In the genomic region with DNA sequence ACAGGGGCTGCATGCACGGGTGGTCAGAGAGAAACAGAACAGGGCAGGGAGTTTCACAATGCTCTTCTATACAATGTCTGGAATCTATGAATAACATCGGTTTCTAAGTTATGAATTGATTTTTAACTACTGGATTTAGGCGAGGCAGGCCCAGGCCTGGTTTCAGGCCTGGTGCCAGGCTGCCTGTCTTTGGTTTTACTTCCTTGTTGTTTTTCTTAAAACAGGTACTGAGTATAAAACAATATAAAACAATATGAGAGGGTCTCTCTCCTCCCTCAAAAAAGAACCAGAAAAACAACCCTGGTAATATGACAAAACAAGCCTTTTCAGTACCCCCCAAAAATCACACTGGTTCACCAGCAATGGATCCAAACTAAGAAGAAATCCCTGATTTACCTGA, we compare ENCODE assay signal across 7 cellular contexts.
A peak's percentile ranks its signal among the peaks of the same experiment; 100 is the strongest.
DNase-seq lines count a peak whose midpoint lies in the region; ATAC-seq, FAIRE-seq and TF ChIP-seq lines count a peak whose summit lies in the region.
"Not testable (repeated sequence)": the region's sequence is repeated elsewhere in the genome, so short reads cannot be mapped to it uniquely, and the experiment has no call there.

No MANE protein-coding gene starts in this region.

- H3K4me3 Mint-ChIP-seq in brain (peak overlapping the region in 1 of 5 experiments; percentile 17), endothelial cell (ENCODE audit: unreplicated experiment) (peak overlapping the region; percentile 42), mesothelial cell of epicardium (peak overlapping the region; percentile 31)

- H3K9me3 Mint-ChIP-seq in brain; endothelial cell (ENCODE audit: unreplicated experiment); mesothelial cell of epicardium: not testable (repeated sequence)

- not testable (repeated sequence) for H3K27me3 ChIP-seq in foreskin keratinocyte, pancreas

- not testable (repeated sequence) for H3K36me3 ChIP-seq in pancreas

- H3K4me1 Mint-ChIP-seq in brain = peaks cover 21% of the 10 kb centered on the region
- peaks cover 19% of the 10 kb centered on the region for H3K4me1 Mint-ChIP-seq in endothelial cell (ENCODE audit: unreplicated experiment)
- H3K4me1 Mint-ChIP-seq in mesothelial cell of epicardium = peaks cover 35% of the 10 kb centered on the region

- peak overlapping the region; percentile 67 for H3K27ac ChIP-seq in RWPE1
- peak overlapping the region; percentile 85 for H3K27ac ChIP-seq in foreskin keratinocyte
- H3K27ac ChIP-seq in pancreas = peak overlapping the region in 2 of 4 donors; percentile 44 to 58

- not testable (repeated sequence) for DNase-seq in HFF-Myc (ENCODE audit: extremely low read depth, low read depth); RWPE1 (ENCODE audit: low spot score); endothelial cell (ENCODE audit: low spot score); mesothelial cell of epicardium (ENCODE audit: low spot score in 2 of 2, unreplicated experiment in 2 of 2)
- DNase-seq in foreskin keratinocyte = peak in 1 of 2 donors; percentile 54
- peak in 4 of 6 donors; percentile 35 to 59 (median 43) for DNase-seq in pancreas

- H3K4me3 ChIP-seq in HFF-Myc (replicated peaks; ENCODE audit: low read depth, low read length) = peak overlapping the region; percentile 12; the same call in 1 of the 2 replicates
- H3K4me3 ChIP-seq in pancreas = not testable (repeated sequence)

- TF ChIP-seq CTCF in HFF-Myc (IDR thresholded peaks at IDR 0.05; ENCODE audit: low read depth, low read length, missing control alignments); RWPE1 (conservative IDR thresholded peaks at IDR 0.05; ENCODE audit: low read depth); brain (conservative IDR thresholded peaks at IDR 0.05); endothelial cell (IDR thresholded peaks at IDR 0.05; ENCODE audit: unreplicated experiment); foreskin keratinocyte (conservative IDR thresholded peaks at IDR 0.05); mesothelial cell of epicardium (IDR thresholded peaks at IDR 0.05; ENCODE audit: unreplicated experiment); pancreas (IDR thresholded peaks at IDR 0.05): not testable (repeated sequence)

- 38 to 39% methylated on average over 2 of the region's 3 CpGs for WGBS in pancreas, 2 donors

- not testable (repeated sequence) for H3K36me3 Mint-ChIP-seq in brain; endothelial cell (ENCODE audit: low read depth, unreplicated experiment); mesothelial cell of epicardium

- H3K9me3 ChIP-seq in pancreas = not testable (repeated sequence)

- not testable (repeated sequence) for H3K27me3 Mint-ChIP-seq in brain; endothelial cell (ENCODE audit: unreplicated experiment); mesothelial cell of epicardium (ENCODE audit: low read depth)

- CTCF ChIA-PET in RWPE1 (lab: Yijun Ruan, JAX) = not testable (repeated sequence)

- peaks cover 29% of the 10 kb centered on the region for H3K4me1 ChIP-seq in foreskin keratinocyte
- peaks cover 4 to 18% (median 11%) of the 10 kb centered on the region in 3 donors for H3K4me1 ChIP-seq in pancreas

- not testable (repeated sequence) for ATAC-seq in foreskin keratinocyte
- peak; percentile 51 to 67 (median 64) for ATAC-seq in pancreas

- FAIRE-seq in pancreas (lab: Jason Lieb, UNC) = not testable (repeated sequence)

- H3K27ac Mint-ChIP-seq in brain = peak overlapping the region in 3 of 5 experiments; percentile 44 to 86 (median 83)
- peak overlapping the region; percentile 96 for H3K27ac Mint-ChIP-seq in endothelial cell (ENCODE audit: unreplicated experiment)
- H3K27ac Mint-ChIP-seq in mesothelial cell of epicardium = peak overlapping the region; percentile 97

- POLR2A ChIA-PET in RWPE1 (lab: Yijun Ruan, JAX; ENCODE audit: low non-redundant PET) = not testable (repeated sequence)

- intact Hi-C loops in pancreas (cut with DNase I) = not testable (repeated sequence)
